ENCODE assay signal across 1 cellular context in genomic region chr2:15591373-15591691, GRCh38.
TF ChIP-seq lines count a peak whose summit lies in the region.

No MANE protein-coding gene starts in this region.

TF ChIP-seq in K562, 482 proteins besides CTCF, POLR2A, EP300 and RAD21 (continued from another document):
- no peak for TF ChIP-seq ZNF512 (tag; IDR thresholded peaks at IDR 0.05)
- TF ChIP-seq SREBF2 (CRISPR knock-in tag; IDR thresholded peaks at IDR 0.05) = peak; percentile 97
- TF ChIP-seq NUFIP1 (IDR thresholded peaks at IDR 0.05; ENCODE audit: partially characterized antibody) = peak; percentile 44
- TF ChIP-seq PRPF4 (IDR thresholded peaks at IDR 0.05; ENCODE audit: insufficient read depth, low read depth, low read length, poor library complexity, severe bottlenecking) = no peak
- no peak for TF ChIP-seq PYGO2 (tag; IDR thresholded peaks at IDR 0.05)
- TF ChIP-seq ZNF384 (IDR thresholded peaks at IDR 0.05; ENCODE audit: low read depth, low read length) = no peak
- TF ChIP-seq PHF20 (IDR thresholded peaks at IDR 0.05; ENCODE audit: partially characterized antibody) = no peak
- TF ChIP-seq HMGN3 (IDR thresholded peaks at IDR 0.05; ENCODE audit: borderline replicate concordance, extremely low read depth, insufficient read length, low read depth, low read length) = no peak
- peak; percentile 93 for TF ChIP-seq ZNF592 (IDR thresholded peaks at IDR 0.05)
- no peak for TF ChIP-seq HIVEP1 (CRISPR knock-in tag; IDR thresholded peaks at IDR 0.05)
- no peak for TF ChIP-seq CEBPB (tag; IDR thresholded peaks at IDR 0.05)
- no peak for TF ChIP-seq SIN3A (IDR thresholded peaks at IDR 0.05; ENCODE audit: borderline replicate concordance in 2 of 2, control insufficient read depth in 1 of 2, low read depth in 2 of 2, low read length in 2 of 2)
- peak; percentile 93; the same call in 1 of the 2 replicates for TF ChIP-seq RNF2 (IDR thresholded peaks at IDR 0.05)
- no peak for TF ChIP-seq CCNT2 (IDR thresholded peaks at IDR 0.05; ENCODE audit: borderline replicate concordance, extremely low read depth, insufficient read length, low read depth, low read length)
- TF ChIP-seq, protein P1, sequence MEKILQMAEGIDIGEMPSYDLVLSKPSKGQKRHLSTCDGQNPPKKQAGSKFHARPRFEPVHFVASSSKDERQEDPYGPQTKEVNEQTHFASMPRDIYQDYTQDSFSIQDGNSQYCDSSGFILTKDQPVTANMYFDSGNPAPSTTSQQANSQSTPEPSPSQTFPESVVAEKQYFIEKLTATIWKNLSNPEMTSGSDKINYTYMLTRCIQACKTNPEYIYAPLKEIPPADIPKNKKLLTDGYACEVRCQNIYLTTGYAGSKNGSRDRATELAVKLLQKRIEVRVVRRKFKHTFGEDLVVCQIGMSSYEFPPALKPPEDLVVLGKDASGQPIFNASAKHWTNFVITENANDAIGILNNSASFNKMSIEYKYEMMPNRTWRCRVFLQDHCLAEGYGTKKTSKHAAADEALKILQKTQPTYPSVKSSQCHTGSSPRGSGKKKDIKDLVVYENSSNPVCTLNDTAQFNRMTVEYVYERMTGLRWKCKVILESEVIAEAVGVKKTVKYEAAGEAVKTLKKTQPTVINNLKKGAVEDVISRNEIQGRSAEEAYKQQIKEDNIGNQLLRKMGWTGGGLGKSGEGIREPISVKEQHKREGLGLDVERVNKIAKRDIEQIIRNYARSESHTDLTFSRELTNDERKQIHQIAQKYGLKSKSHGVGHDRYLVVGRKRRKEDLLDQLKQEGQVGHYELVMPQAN (IDR thresholded peaks at IDR 0.05; ENCODE audit: borderline replicate concordance) = peak; percentile 70; the same call in 1 of the 2 replicates
- no peak for TF ChIP-seq ZNF165 (CRISPR knock-in tag; IDR thresholded peaks at IDR 0.05; ENCODE audit: borderline replicate concordance)
- TF ChIP-seq FOXK2 (conservative IDR thresholded peaks at IDR 0.05 in 1 of 2, IDR thresholded peaks at IDR 0.05 in 1 of 2; ENCODE audit: low read depth in 2 of 2) = peak in 1 of 2 experiments; percentile 54; a peak in 1 of 4 replicates
- TF ChIP-seq, protein P2, sequence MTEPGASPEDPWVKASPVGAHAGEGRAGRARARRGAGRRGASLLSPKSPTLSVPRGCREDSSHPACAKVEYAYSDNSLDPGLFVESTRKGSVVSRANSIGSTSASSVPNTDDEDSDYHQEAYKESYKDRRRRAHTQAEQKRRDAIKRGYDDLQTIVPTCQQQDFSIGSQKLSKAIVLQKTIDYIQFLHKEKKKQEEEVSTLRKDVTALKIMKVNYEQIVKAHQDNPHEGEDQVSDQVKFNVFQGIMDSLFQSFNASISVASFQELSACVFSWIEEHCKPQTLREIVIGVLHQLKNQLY (CRISPR knock-in tag; conservative IDR thresholded peaks at IDR 0.05) = no peak
